Comparison of ENCODE assay signal across 8 cellular contexts in genomic region chr3:154323921-154324738, GRCh38. TPM values are rescaled to one million over a fixed set of nuclear protein-coding genes. Genes with fewer than 3 reads are reported as not detected.
A peak's percentile ranks its signal among the peaks of the same experiment; 100 is the strongest.
DNase-seq lines count a peak whose midpoint lies in the region; ATAC-seq and TF ChIP-seq lines count a peak whose summit lies in the region.

A gene with protein sequence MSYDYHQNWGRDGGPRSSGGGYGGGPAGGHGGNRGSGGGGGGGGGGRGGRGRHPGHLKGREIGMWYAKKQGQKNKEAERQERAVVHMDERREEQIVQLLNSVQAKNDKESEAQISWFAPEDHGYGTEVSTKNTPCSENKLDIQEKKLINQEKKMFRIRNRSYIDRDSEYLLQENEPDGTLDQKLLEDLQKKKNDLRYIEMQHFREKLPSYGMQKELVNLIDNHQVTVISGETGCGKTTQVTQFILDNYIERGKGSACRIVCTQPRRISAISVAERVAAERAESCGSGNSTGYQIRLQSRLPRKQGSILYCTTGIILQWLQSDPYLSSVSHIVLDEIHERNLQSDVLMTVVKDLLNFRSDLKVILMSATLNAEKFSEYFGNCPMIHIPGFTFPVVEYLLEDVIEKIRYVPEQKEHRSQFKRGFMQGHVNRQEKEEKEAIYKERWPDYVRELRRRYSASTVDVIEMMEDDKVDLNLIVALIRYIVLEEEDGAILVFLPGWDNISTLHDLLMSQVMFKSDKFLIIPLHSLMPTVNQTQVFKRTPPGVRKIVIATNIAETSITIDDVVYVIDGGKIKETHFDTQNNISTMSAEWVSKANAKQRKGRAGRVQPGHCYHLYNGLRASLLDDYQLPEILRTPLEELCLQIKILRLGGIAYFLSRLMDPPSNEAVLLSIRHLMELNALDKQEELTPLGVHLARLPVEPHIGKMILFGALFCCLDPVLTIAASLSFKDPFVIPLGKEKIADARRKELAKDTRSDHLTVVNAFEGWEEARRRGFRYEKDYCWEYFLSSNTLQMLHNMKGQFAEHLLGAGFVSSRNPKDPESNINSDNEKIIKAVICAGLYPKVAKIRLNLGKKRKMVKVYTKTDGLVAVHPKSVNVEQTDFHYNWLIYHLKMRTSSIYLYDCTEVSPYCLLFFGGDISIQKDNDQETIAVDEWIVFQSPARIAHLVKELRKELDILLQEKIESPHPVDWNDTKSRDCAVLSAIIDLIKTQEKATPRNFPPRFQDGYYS (minus strand): TSS chr3:154324487. CDS start chr3:154324416, 71 bp downstream.

- peak within 1 kb of the TSS; percentile 95 for H3K9ac ChIP-seq in KMS-11

- peak within 1 kb of the TSS; percentile 91 for H3K27ac ChIP-seq in KMS-11
- H3K27ac ChIP-seq in Panc1 (ENCODE audit: low read length): peak within 1 kb of the TSS; percentile 91
- H3K27ac ChIP-seq in esophagus squamous epithelium: peak within 1 kb of the TSS; percentile 87 to 96 (median 94)

- intact Hi-C loops in Panc1 (cut with micrococcal nuclease; ENCODE audit: unreplicated experiment) (no loop called here), esophagus squamous epithelium (cut with DNase I) (no loop called here)

- no peak for TF ChIP-seq CTCF in KMS-11 (conservative IDR thresholded peaks at IDR 0.05; ENCODE audit: low read depth, low read length)
- no peak for TF ChIP-seq CTCF in Panc1 (IDR thresholded peaks at IDR 0.05)
- TF ChIP-seq CTCF in esophagus squamous epithelium (IDR thresholded peaks at IDR 0.05): peak in 1 of 6 experiments; percentile 20

- H3K4me2 ChIP-seq in KMS-11: peak within 1 kb of the TSS; percentile 88

- H3K4me1 ChIP-seq in KMS-11 (ENCODE audit: low read depth, poor library complexity, severe bottlenecking) (peaks cover 29% of the 10 kb centered on the region), Panc1 (ENCODE audit: control insufficient read depth, insufficient read depth, low read length) (peaks cover 15% of the 10 kb centered on the region), esophagus squamous epithelium (peaks cover 0 to 50% (median 33%) of the 10 kb centered on the region in 3 donors)

- no TSS peak for BruUV-seq in Panc1 (replicated peaks; lab: Mats Ljungman, UMichigan)

- H3K9me3 ChIP-seq in Panc1 (ENCODE audit: control insufficient read depth, insufficient read depth, low read depth, low read length): no peaks in the 10 kb centered on the region; the same call in 1 of the 2 replicates
- no peaks in the 10 kb centered on the region for H3K9me3 ChIP-seq in esophagus squamous epithelium

- H3K27me3 ChIP-seq in KMS-11 (ENCODE audit: insufficient read depth, low read depth): no peaks in the 10 kb centered on the region
- no peaks in the 10 kb centered on the region for H3K27me3 ChIP-seq in Panc1 (ENCODE audit: control insufficient read depth, insufficient read depth, low read length)
- H3K27me3 ChIP-seq in esophagus squamous epithelium: no peaks in the 10 kb centered on the region

- H3K36me3 ChIP-seq in KMS-11 (ENCODE audit: insufficient read depth): no peaks in the 10 kb centered on the region
- no peaks in the 10 kb centered on the region for H3K36me3 ChIP-seq in Panc1 (ENCODE audit: control insufficient read depth, insufficient read depth, low read length)
- H3K36me3 ChIP-seq in esophagus squamous epithelium: no peaks in the 10 kb centered on the region

- H3K79me2 ChIP-seq in KMS-11 (ENCODE audit: insufficient read depth, low read depth): peaks cover 49% of the 10 kb centered on the region

- H3K4me3 ChIP-seq in KMS-11 (IDR thresholded peaks at IDR 0.05; ENCODE audit: insufficient read depth, low read depth, low read length): peak within 1 kb of the TSS; percentile 56
- H3K4me3 ChIP-seq in Panc1 (ENCODE audit: low read depth in 2 of 2, low read length in 2 of 2): peak within 1 kb of the TSS; percentile 72 to 99
- peak within 1 kb of the TSS; percentile 60 to 95 (median 84) for H3K4me3 ChIP-seq in esophagus squamous epithelium

- peak; percentile 53 for DNase-seq in DMS53 treated with DMSO at 0.1 percent for 48 hours (lab: John Stamatoyannopoulos, UW; ENCODE audit: unreplicated experiment)
- peak; percentile 58 for DNase-seq in Panc1 (ENCODE audit: low read depth, low spot score)
- DNase-seq in activated T-cell treated with anti-CD3 and anti-CD28 coated beads, Interleukin-2, amount 50 U/mL, for 48 hours: peak; percentile 88 to 91
- DNase-seq in esophagus squamous epithelium (lab: John Stamatoyannopoulos, UW): peak; percentile 55
- peak; percentile 94 for DNase-seq in myocyte (ENCODE audit: low read depth)
- peak; percentile 73 to 85 for DNase-seq in stimulated activated CD8-positive, alpha-beta memory T cell treated with anti-CD3 and anti-CD28 coated beads, Interleukin-7, amount 100 ng/mL, for 48 hours (ENCODE audit: extremely low read depth in 1 of 2, low read depth in 1 of 2)

- H2AFZ ChIP-seq in KMS-11 (ENCODE audit: low read depth): peak within 1 kb of the TSS; percentile 91

- peak in 2 of 4 donors; percentile 62 to 69 for TF ChIP-seq POLR2A in esophagus squamous epithelium (IDR thresholded peaks at IDR 0.05)

- in situ Hi-C loops in Panc1 (cut with HindIII; ENCODE audit: low pct_unique_long_range_greater_than_20kb, low sequenced_read_pairs): no loop called here

- ATAC-seq in GM21737 (IDR thresholded peaks at IDR 0.05; ENCODE audit: unreplicated experiment) (peak; percentile 97), Panc1 (peak; percentile 100)

- 0 to 1% methylated on average over 29 to 35 of the region's 44 CpGs for WGBS in esophagus squamous epithelium, 2 donors

- POLR2A ChIA-PET in Panc1 (lab: Charles Lee): interaction anchor here (0.5 kb wide), 1 partner anchor 200 kb away, joined by 9 read pairs; no protein-coding TSS in a partner anchor

- H4K20me1 ChIP-seq in KMS-11 (ENCODE audit: insufficient read depth): peaks cover 19% of the 10 kb centered on the region

- CTCF ChIA-PET in Panc1 (lab: Charles Lee): interaction anchor here (0.6 kb wide), 1 partner anchor 56 kb away, joined by 3 read pairs; no protein-coding TSS in a partner anchor

RNA-seq across cellular contexts. Expression of the gene that starts here (rescaled TPM):
- 74.3 TPM for total RNA-seq in Panc1 (2021; ENCODE audit: unreplicated experiment)
- polyA plus RNA-seq in Panc1 (2012; ENCODE audit: insufficient read length): 32.2 TPM
- total RNA-seq in esophagus squamous epithelium: 10 to 100 TPM; 16.5 to 59.1 (median 39.7) TPM
- 43.5 and 54.5 TPM in 2 replicates for total RNA-seq in myocyte
- 19.9 TPM for polyA plus RNA-seq in myocyte (2012)

Comparison
In these comparisons a context has a peak if more than half of its experiments do, and no peak if none do; other contexts are left out.
1. Peak in every context shown above with its lines: DNase-seq, ATAC-seq, H3K4me3 ChIP-seq and H3K27ac ChIP-seq.